In genomic region chr11:33290319-33290718, GRCh38 we compare ENCODE assay signal across 25 cellular contexts. TPM values are rescaled to one million over a fixed set of nuclear protein-coding genes. Genes with fewer than 3 reads are reported as not detected.
A peak's percentile ranks its signal among the peaks of the same experiment; 100 is the strongest.
DNase-seq lines count a peak whose midpoint lies in the region; ATAC-seq and TF ChIP-seq lines count a peak whose summit lies in the region.
"Had no signal": no experiment of that assay in that cellular context is flagged by ENCODE, and none has a peak within 500 bp of the region (broad histone marks: within the 10 kb centered on the region; RNA-seq: fewer than 3 reads in every experiment).

No MANE protein-coding gene starts in this region.

- 11% methylated on average over 1 of the region's 1 CpG for WGBS in right cardiac atrium
- WGBS in psoas muscle, 3 donors = 12 to 21% (median 14%) methylated on average over 1 of the region's 1 CpG

- intact Hi-C loops in Right ventricle myocardium superior (cut with DNase I) (no loop called here), right cardiac atrium (cut with DNase I) (no loop called here), left ventricle myocardium inferior (cut with micrococcal nuclease) (no loop called here), psoas muscle (cut with DNase I) (no loop called here), tibial artery (cut with DNase I; ENCODE audit: low total_unique reads) (no loop called here), posterior vena cava (cut with DNase I) (no loop called here), Caco-2 (cut with micrococcal nuclease; ENCODE audit: unreplicated experiment) (no loop called here)

- H3K27ac Mint-ChIP-seq in Caco-2 (ENCODE audit: unreplicated experiment) = no peak overlapping the region
- H3K27ac Mint-ChIP-seq: activated CD4-positive, alpha-beta T cell treated with anti-CD3 and anti-CD28 coated beads, Interleukin-2, amount 10 ng/mL, durations not matched to agents 7 days and 5 days; activated naive CD4-positive, alpha-beta T cell treated with anti-CD3 and anti-CD28 coated beads, Interleukin-2, amount 50 U/mL, for 24 hours; WTC11 had no signal

- no peaks in the 10 kb centered on the region for H3K9me3 ChIP-seq in right cardiac atrium (ENCODE audit: control insufficient read depth, low read length)
- no peaks in the 10 kb centered on the region for H3K9me3 ChIP-seq in left ventricle myocardium inferior (replicated peaks)
- no peaks in the 10 kb centered on the region for H3K9me3 ChIP-seq in psoas muscle
- no peaks in the 10 kb centered on the region for H3K9me3 ChIP-seq in tibial artery
- H3K9me3 ChIP-seq in Caco-2 = no peaks in the 10 kb centered on the region
- H3K9me3 ChIP-seq: upper lobe of right lung had no signal

- CTCF ChIA-PET in Caco-2 (lab: Charles Lee) = no interaction called here

- no peak overlapping the region for H3K4me3 ChIP-seq in right cardiac atrium (ENCODE audit: low read length)
- H3K4me3 ChIP-seq in left ventricle myocardium inferior = peak overlapping the region; percentile 49
- H3K4me3 ChIP-seq in psoas muscle = peak overlapping the region; percentile 46
- H3K4me3 ChIP-seq in tibial artery = no peak overlapping the region
- no peak overlapping the region for H3K4me3 ChIP-seq in Caco-2 (ENCODE audit: low read depth, low read length)
- H3K4me3 ChIP-seq: GM23248, upper lobe of right lung had no signal

- H3K27ac ChIP-seq in right cardiac atrium (ENCODE audit: low read length) (no peak overlapping the region), left ventricle myocardium inferior (replicated peaks) (peak overlapping the region; percentile 88), psoas muscle (peak overlapping the region; percentile 82), tibial artery (peak overlapping the region; percentile 55 to 59)
- H3K27ac ChIP-seq: 22Rv1, GM23248, upper lobe of right lung had no signal

- H3K27me3 ChIP-seq in right cardiac atrium (ENCODE audit: control insufficient read depth, insufficient read depth) (no peaks in the 10 kb centered on the region), left ventricle myocardium inferior (ENCODE audit: low read depth) (no peaks in the 10 kb centered on the region), psoas muscle (ENCODE audit: insufficient read depth in 3 of 3, low read length in 2 of 3) (no peaks in the 10 kb centered on the region), tibial artery (no peaks in the 10 kb centered on the region), Caco-2 (replicated peaks; ENCODE audit: control insufficient read depth, insufficient read depth, low read length) (no peaks in the 10 kb centered on the region)
- H3K27me3 ChIP-seq: upper lobe of right lung had no signal

- no peaks in the 10 kb centered on the region for H3K9me3 Mint-ChIP-seq in Caco-2 (ENCODE audit: unreplicated experiment)
- H3K9me3 Mint-ChIP-seq: activated CD4-positive, alpha-beta T cell treated with anti-CD3 and anti-CD28 coated beads, Interleukin-2, amount 10 ng/mL, durations not matched to agents 7 days and 5 days; activated naive CD4-positive, alpha-beta T cell treated with anti-CD3 and anti-CD28 coated beads, Interleukin-2, amount 50 U/mL, for 24 hours; naive thymus-derived CD8-positive, alpha-beta T cell; WTC11 had no signal

- peaks cover 5% of the 10 kb centered on the region for H3K4me1 Mint-ChIP-seq in Caco-2 (ENCODE audit: low read depth, unreplicated experiment)
- H3K4me1 Mint-ChIP-seq: activated CD4-positive, alpha-beta T cell treated with anti-CD3 and anti-CD28 coated beads, Interleukin-2, amount 10 ng/mL, durations not matched to agents 7 days and 5 days; WTC11 had no signal

- TF ChIP-seq CTCF in left ventricle myocardium inferior (IDR thresholded peaks at IDR 0.05; ENCODE audit: borderline replicate concordance) (no peak), psoas muscle (IDR thresholded peaks at IDR 0.05) (no peak), tibial artery (IDR thresholded peaks at IDR 0.05) (no peak), Caco-2 (IDR thresholded peaks at IDR 0.05; ENCODE audit: insufficient read depth in 1 of 2, low read depth in 1 of 2, low read length in 1 of 2, severe bottlenecking in 1 of 2, unreplicated experiment in 1 of 2) (no peak)

- DNase-seq in Right ventricle myocardium superior = no peak
- DNase-seq in right cardiac atrium = no peak
- no peak for DNase-seq in left ventricle myocardium inferior
- DNase-seq in psoas muscle = no peak
- DNase-seq in tibial artery = no peak
- DNase-seq in posterior vena cava (ENCODE audit: low spot score) = no peak
- no peak for DNase-seq in Caco-2
- no peak for DNase-seq in DMS53 treated with DMSO at 0.1 percent for 48 hours (lab: John Stamatoyannopoulos, UW; ENCODE audit: unreplicated experiment)
- DNase-seq: activated CD4-positive, alpha-beta T cell treated with anti-CD3 and anti-CD28 coated beads, Interleukin-2, amount 10 ng/mL, durations not matched to agents 7 days and 5 days; amniotic stem cell; COR-L47; effector CD8-positive, alpha-beta T cell; GM23248; islet precursor cell; naive thymus-derived CD8-positive, alpha-beta T cell; NCI-H2107; NCI-H345; retina; SIG-M5; stimulated activated CD8-positive, alpha-beta memory T cell treated with anti-CD3 and anti-CD28 coated beads, Interleukin-4, amount 100 ng/mL, for 48 hours; upper lobe of right lung had no signal

- peaks cover 40% of the 10 kb centered on the region for H3K36me3 ChIP-seq in left ventricle myocardium inferior
- H3K36me3 ChIP-seq in psoas muscle (ENCODE audit: insufficient read depth in 1 of 2, low read depth in 1 of 2) = peaks cover 0 to 24% of the 10 kb centered on the region in 2 donors
- H3K36me3 ChIP-seq in tibial artery = peaks cover 0 to 15% (median 8%) of the 10 kb centered on the region in 3 donors
- peaks cover 1% of the 10 kb centered on the region for H3K36me3 ChIP-seq in Caco-2 (ENCODE audit: control insufficient read depth, insufficient read depth, low read length)

- peaks cover 32% of the 10 kb centered on the region for H3K36me3 Mint-ChIP-seq in Caco-2 (ENCODE audit: insufficient read depth, unreplicated experiment)

- POLR2A ChIA-PET in Caco-2 (lab: Charles Lee) = no interaction called here

- H3K4me3 Mint-ChIP-seq in Caco-2 (ENCODE audit: unreplicated experiment) = no peak overlapping the region
- H3K4me3 Mint-ChIP-seq: activated CD4-positive, alpha-beta T cell treated with anti-CD3 and anti-CD28 coated beads, Interleukin-2, amount 10 ng/mL, durations not matched to agents 7 days and 5 days; activated naive CD4-positive, alpha-beta T cell treated with anti-CD3 and anti-CD28 coated beads, Interleukin-2, amount 50 U/mL, for 24 hours; brain; naive thymus-derived CD8-positive, alpha-beta T cell; WTC11 had no signal

- no TSS peak for BruUV-seq in Caco-2 (replicated peaks; lab: Mats Ljungman, UMichigan)

- H3K4me1 ChIP-seq in right cardiac atrium (ENCODE audit: control insufficient read depth, insufficient read depth, low read length) (peaks cover 14% of the 10 kb centered on the region), left ventricle myocardium inferior (peaks cover 95% of the 10 kb centered on the region), psoas muscle (peaks cover 52% of the 10 kb centered on the region), tibial artery (peaks cover 0 to 66% (median 26%) of the 10 kb centered on the region in 4 donors), Caco-2 (no peaks in the 10 kb centered on the region; the same call in none of the 2 replicates)

- ATAC-seq in Right ventricle myocardium superior (ENCODE audit: poor library complexity) (peak; percentile 74), right cardiac atrium (no peak), psoas muscle (peak in 3 of 4 donors; percentile 66 to 78 (median 74))
- ATAC-seq: naive thymus-derived CD8-positive, alpha-beta T cell; upper lobe of right lung; WTC11 had no signal

- H3K27me3 Mint-ChIP-seq in Caco-2 (ENCODE audit: insufficient read depth, unreplicated experiment) = no peaks in the 10 kb centered on the region
- H3K27me3 Mint-ChIP-seq: activated CD4-positive, alpha-beta T cell treated with anti-CD3 and anti-CD28 coated beads, Interleukin-2, amount 10 ng/mL, durations not matched to agents 7 days and 5 days; activated naive CD4-positive, alpha-beta T cell treated with anti-CD3 and anti-CD28 coated beads, Interleukin-2, amount 50 U/mL, for 24 hours; naive thymus-derived CD8-positive, alpha-beta T cell had no signal

RNA-seq across cellular contexts. Expression of gene HIPK3, which starts 33.1 kb away (rescaled TPM):
- total RNA-seq in Right ventricle myocardium superior (294 TPM), right cardiac atrium (100 to 1,000 TPM; 207 to 272 (median 234) TPM), left ventricle myocardium inferior (247 TPM), psoas muscle (100 to 1,000 TPM; 119 to 155 (median 134) TPM), posterior vena cava (100 to 1,000 TPM; 178 to 216 TPM), Caco-2 (2022) (64.0 and 68.5 TPM in 2 replicates)
- polyA plus RNA-seq in right cardiac atrium (32.0 TPM), psoas muscle (10 to 100 TPM in 2 of 3 donors, 1 to 10 TPM in 1; 7.8 to 64.2 (median 25.5) TPM)

Comparison
In these comparisons a context has a peak if more than half of its experiments do, and no peak if none do; other contexts are left out.
1. ATAC-seq: peak in Right ventricle myocardium superior (single experiment) and psoas muscle (3 of 4); none in right cardiac atrium (0 of 2).
2. H3K4me3 ChIP-seq: peak in left ventricle myocardium inferior (single experiment) and psoas muscle (single experiment); none in right cardiac atrium (single experiment), tibial artery (0 of 2) and Caco-2 (single experiment).